12 cellular contexts compared by ENCODE assay signal in genomic region chr1:155133799-155134281, GRCh38. TPM values are rescaled to one million over a fixed set of nuclear protein-coding genes. Genes with fewer than 3 reads are reported as not detected.
A peak's percentile ranks its signal among the peaks of the same experiment; 100 is the strongest.
DNase-seq lines count a peak whose midpoint lies in the region; ATAC-seq and TF ChIP-seq lines count a peak whose summit lies in the region.
"Had no signal": no experiment of that assay in that cellular context is flagged by ENCODE, and none has a peak within 500 bp of the region (broad histone marks: within the 10 kb centered on the region; RNA-seq: fewer than 3 reads in every experiment).

No MANE protein-coding gene starts in this region.

- H3K4ac ChIP-seq in neuronal stem cell (ENCODE audit: low read length), result no peak overlapping the region

- H3K27me3 ChIP-seq in PC-9 (ENCODE audit: insufficient read depth, low read depth), result no peaks in the 10 kb centered on the region
- no peaks in the 10 kb centered on the region for H3K27me3 ChIP-seq in foreskin keratinocyte
- H3K27me3 ChIP-seq in neuronal stem cell (ENCODE audit: control insufficient read depth in 3 of 3, insufficient read depth in 3 of 3, low read depth in 1 of 3, low read length in 3 of 3), result peaks cover 0 to 17% (median 13%) of the 10 kb centered on the region in 3 experiments

- intact Hi-C loops in PC-9 (cut with micrococcal nuclease; ENCODE audit: unreplicated experiment), result loop anchor here (2.0 kb wide), 1 partner anchor 49 kb away; no protein-coding TSS in a partner anchor

- H3K9ac ChIP-seq in neuronal stem cell (ENCODE audit: low read depth, low read length, poor library complexity), result no peak overlapping the region

- no peaks in the 10 kb centered on the region for H3K9me3 ChIP-seq in PC-9 (ENCODE audit: insufficient read depth, low read depth)
- peaks cover 0 to 2% of the 10 kb centered on the region in 2 donors for H3K9me3 ChIP-seq in neuronal stem cell (replicated peaks in 1 of 2; ENCODE audit: control insufficient read depth in 2 of 2, insufficient read depth in 1 of 2, low read depth in 1 of 2, low read length in 2 of 2)

- H3K27ac ChIP-seq in 22Rv1, result peak overlapping the region; percentile 99
- peak overlapping the region; percentile 99 for H3K27ac ChIP-seq in PC-9
- peak overlapping the region; percentile 95 for H3K27ac ChIP-seq in foreskin keratinocyte
- no peak overlapping the region for H3K27ac ChIP-seq in neuronal stem cell (replicated peaks; ENCODE audit: low read length)

- peaks cover 65% of the 10 kb centered on the region for H3F3A ChIP-seq in PC-9 (ENCODE audit: insufficient read depth, low read depth)

- no peaks in the 10 kb centered on the region for H4K20me1 ChIP-seq in PC-9 (ENCODE audit: insufficient read depth)

- H3K4me3 ChIP-seq in PC-9, result peak overlapping the region; percentile 78; the same call in 1 of the 2 replicates
- peak overlapping the region in 1 of 2 donors; percentile 2 for H3K4me3 ChIP-seq in neuronal stem cell (ENCODE audit: low read length in 2 of 2)

- no peak overlapping the region for H4K8ac ChIP-seq in neuronal stem cell (ENCODE audit: low read depth, low read length)

- peaks cover 1% of the 10 kb centered on the region for H3K79me1 ChIP-seq in neuronal stem cell (ENCODE audit: low read depth, low read length)

- DNase-seq in PC-9 (no peak), foreskin keratinocyte (no peak), neuronal stem cell (ENCODE audit: low spot score) (no peak), DMS79 (lab: John Stamatoyannopoulos, UW) (no peak), DMS114 treated with DMSO at 0.1 percent for 48 hours (lab: John Stamatoyannopoulos, UW; ENCODE audit: unreplicated experiment) (no peak)
- DNase-seq in activated CD4-positive, alpha-beta T cell treated with anti-CD3 and anti-CD28 coated beads for 4 hours, result no peak
- DNase-seq: activated CD8-positive, alpha-beta T cell treated with anti-CD3 and anti-CD28 coated beads, Interleukin-2, amount 10 ng/mL, durations not matched to agents 7 days and 5 days; GOT3; NCI-H1694; NK-92 treated with Interleukin-12 subunit alpha and Interleukin-12 subunit beta, amount 100 ng/mL, for 24 hours had no signal

- no TSS peak for BruUV-seq in PC-9 (replicated peaks; lab: Mats Ljungman, UMichigan)

- H2AK5ac ChIP-seq in neuronal stem cell (ENCODE audit: low read depth, low read length), result peak overlapping the region; percentile 48

- no peak overlapping the region for H2BK120ac ChIP-seq in neuronal stem cell (ENCODE audit: low read depth, low read length)

- H3K4me1 ChIP-seq in PC-9 (replicated peaks; ENCODE audit: insufficient read depth), result peaks cover 56% of the 10 kb centered on the region
- peaks cover 11% of the 10 kb centered on the region for H3K4me1 ChIP-seq in foreskin keratinocyte
- H3K4me1 ChIP-seq in neuronal stem cell (ENCODE audit: control insufficient read depth in 2 of 2, insufficient read depth in 1 of 2, low read depth in 1 of 2, low read length in 2 of 2), result peaks cover 23 to 25% of the 10 kb centered on the region in 2 donors

- no peak overlapping the region for H3K23ac ChIP-seq in neuronal stem cell (ENCODE audit: low read depth, low read length, poor library complexity)

- no peak overlapping the region for H3K14ac ChIP-seq in neuronal stem cell (ENCODE audit: low read length)

- no peaks in the 10 kb centered on the region for H3K9me2 ChIP-seq in PC-9 (ENCODE audit: insufficient read depth)

- TF ChIP-seq CTCF in 22Rv1 (IDR thresholded peaks at IDR 0.05) (no peak), PC-9 (conservative IDR thresholded peaks at IDR 0.05) (no peak), foreskin keratinocyte (conservative IDR thresholded peaks at IDR 0.05) (no peak)

- H3K79me2 ChIP-seq in PC-9 (ENCODE audit: low read depth), result peaks cover 61% of the 10 kb centered on the region

- H2BK15ac ChIP-seq in neuronal stem cell (ENCODE audit: low read length), result no peak overlapping the region

- H2BK5ac ChIP-seq in neuronal stem cell (ENCODE audit: low read length), result no peak overlapping the region

- no peak for ATAC-seq in foreskin keratinocyte
- no peak for ATAC-seq in HG02885 (IDR thresholded peaks at IDR 0.05; ENCODE audit: poor library complexity, unreplicated experiment)
- ATAC-seq: activated CD8-positive, alpha-beta T cell treated with anti-CD3 and anti-CD28 coated beads, Interleukin-2, amount 10 ng/mL, durations not matched to agents 7 days and 5 days had no signal

- WGBS in neuronal stem cell (ENCODE audit: extremely low coverage in 2 of 2, insufficient read length in 2 of 2, insufficient replicate concordance in 1 of 2), 2 donors, result no CpG with 5 or more reads among the region's 7 CpGs

- H2BK12ac ChIP-seq in neuronal stem cell (ENCODE audit: low read length), result no peak overlapping the region

- H3K36me3 ChIP-seq in PC-9 (ENCODE audit: low read depth), result peaks cover 29% of the 10 kb centered on the region
- H3K36me3 ChIP-seq in neuronal stem cell (replicated peaks in 1 of 2; ENCODE audit: control insufficient read depth in 2 of 2, insufficient read depth in 2 of 2, low read length in 2 of 2), result peaks cover 12 to 14% of the 10 kb centered on the region in 2 donors

- no peak overlapping the region for H4K91ac ChIP-seq in neuronal stem cell (ENCODE audit: low read depth, low read length, poor library complexity)

- H3K4me2 ChIP-seq in PC-9 (peak overlapping the region; percentile 94), neuronal stem cell (ENCODE audit: insufficient read depth, low read length, poor library complexity, severe bottlenecking) (no peak overlapping the region)

- CTCF ChIA-PET in PC-9 (lab: Charles Lee), result interaction anchor here (0.6 kb wide), 1 partner anchor 10 kb away, joined by 4 read pairs; no protein-coding TSS in a partner anchor

- H3K18ac ChIP-seq in neuronal stem cell (ENCODE audit: low read length), result no peak overlapping the region

- POLR2A ChIA-PET in PC-9 (lab: Charles Lee; ENCODE audit: unreplicated experiment), result interaction anchor here (0.6 to 1.1 kb wide), 2 partner anchors 21 to 42 kb away, joined by 4 to 15 read pairs; no protein-coding TSS in a partner anchor

- no peak overlapping the region for H2AFZ ChIP-seq in PC-9
- no peak overlapping the region for H2AFZ ChIP-seq in neuronal stem cell (ENCODE audit: low read length)

RNA-seq across cellular contexts. Expression of gene SLC50A1, which starts 1.8 kb away (rescaled TPM):
- total RNA-seq in PC-9 (2021) (54.9 and 67.6 TPM in 2 replicates), foreskin keratinocyte (63.0 and 65.0 TPM in 2 replicates)
- 78.9 and 81.8 TPM in 2 replicates for polyA plus RNA-seq in foreskin keratinocyte
- polyA plus RNA-seq in neuronal stem cell (2013, experiment 1 of 2), result 37.1 TPM
- 36.6 TPM for polyA plus RNA-seq in neuronal stem cell (2013, experiment 2 of 2)

RNA-seq across cellular contexts. Expression of gene EFNA1, which starts 6.2 kb away (rescaled TPM):
- total RNA-seq in PC-9 (2021) (30.6 and 35.7 TPM in 2 replicates), foreskin keratinocyte (27.3 and 48.2 TPM in 2 replicates)
- 25.7 and 41.9 TPM in 2 replicates for polyA plus RNA-seq in foreskin keratinocyte
- 3.6 TPM for polyA plus RNA-seq in neuronal stem cell (2013, experiment 1 of 2)
- 4.3 TPM for polyA plus RNA-seq in neuronal stem cell (2013, experiment 2 of 2)
- total RNA-seq: activated CD8-positive, alpha-beta T cell treated with anti-CD3 and anti-CD28 coated beads, Interleukin-2, amount 10 ng/mL, durations not matched to agents 7 days and 5 days had no signal

RNA-seq across cellular contexts. Expression of gene DPM3, which starts 6.5 kb away (rescaled TPM):
- total RNA-seq in PC-9 (2021), result 83.7 and 127 TPM in 2 replicates
- total RNA-seq in foreskin keratinocyte, result 37.4 and 45.2 TPM in 2 replicates
- polyA plus RNA-seq in foreskin keratinocyte, result 84.4 and 94.5 TPM in 2 replicates
- 309 TPM for polyA plus RNA-seq in neuronal stem cell (2013, experiment 1 of 2)
- polyA plus RNA-seq in neuronal stem cell (2013, experiment 2 of 2), result 297 TPM

RNA-seq across cellular contexts. Expression of gene KRTCAP2, which starts 39.3 kb away (rescaled TPM):
- total RNA-seq in PC-9 (2021) (112 and 156 TPM in 2 replicates), foreskin keratinocyte (176 and 184 TPM in 2 replicates)
- polyA plus RNA-seq in foreskin keratinocyte, result 274 and 294 TPM in 2 replicates
- polyA plus RNA-seq in neuronal stem cell (2013, experiment 1 of 2), result 210 TPM
- polyA plus RNA-seq in neuronal stem cell (2013, experiment 2 of 2), result 197 TPM

RNA-seq across cellular contexts. Expression of gene TRIM46, which starts 39.8 kb away (rescaled TPM):
- total RNA-seq in PC-9 (2021), result 6.0 and 6.2 TPM in 2 replicates
- 2.7 and 4.4 TPM in 2 replicates for total RNA-seq in foreskin keratinocyte
- 3.6 and 3.8 TPM in 2 replicates for polyA plus RNA-seq in foreskin keratinocyte
- polyA plus RNA-seq in neuronal stem cell (2013, experiment 1 of 2), result 7.5 TPM
- 7.4 TPM for polyA plus RNA-seq in neuronal stem cell (2013, experiment 2 of 2)
